In the genomic region with DNA sequence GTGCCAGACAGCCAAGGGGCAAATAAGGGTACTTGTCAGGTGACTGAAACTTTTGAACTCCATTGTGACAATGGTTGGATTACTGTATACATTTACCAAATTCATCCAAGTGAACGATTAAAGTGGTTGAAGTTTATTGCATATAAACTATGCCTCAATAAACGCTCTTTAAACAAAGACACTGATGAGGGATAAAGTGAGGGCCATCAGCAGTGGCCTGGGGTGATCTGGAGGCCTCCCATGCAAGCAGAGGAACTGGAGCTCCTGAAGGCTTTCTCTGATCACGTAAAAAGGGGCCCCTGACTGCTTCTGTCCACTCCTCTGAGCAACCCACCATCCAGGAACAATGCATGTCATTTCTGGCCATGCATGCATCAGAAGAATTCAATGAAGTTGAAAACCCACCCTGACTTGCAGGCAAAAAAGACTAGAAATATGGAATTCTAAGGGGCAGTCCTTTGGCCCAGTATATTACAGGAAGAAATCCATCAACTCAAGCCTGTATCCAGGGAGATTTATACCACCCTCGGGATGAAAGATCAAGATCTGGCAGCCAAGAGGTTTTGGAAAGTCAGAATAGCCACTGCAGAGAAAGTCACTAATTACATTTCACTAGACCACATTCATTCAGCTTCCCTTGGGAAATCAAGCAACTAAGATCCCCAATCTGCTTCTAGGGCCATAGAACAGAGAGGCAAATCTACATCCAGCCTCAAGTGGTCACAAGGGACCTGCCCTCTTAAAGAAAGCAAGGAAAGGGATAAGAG, we compare ENCODE assay signal across 25 cellular contexts. TPM values are rescaled to one million over a fixed set of nuclear protein-coding genes. Genes with fewer than 3 reads are reported as not detected.
"Had no signal": no experiment of that assay in that cellular context is flagged by ENCODE, and none has a peak within 500 bp of the region (broad histone marks: within the 10 kb centered on the region; RNA-seq: fewer than 3 reads in every experiment).

No MANE protein-coding gene starts in this region.

- DNase-seq: activated B cell treated with CpG ODN at 0.5 μM for 24 hours; activated CD4-positive, alpha-beta T cell treated with anti-CD3 and anti-CD28 coated beads for 4 hours; activated CD8-positive, alpha-beta T cell treated with anti-CD3 and anti-CD28 coated beads for 36 hours; activated naive CD4-positive, alpha-beta T cell treated with Interleukin-2 at 50 U/mL for 16 hours; activated T-cell treated with anti-CD3 and anti-CD28 coated beads, Interleukin-2, amount 50 U/mL, for 1 hour; anterior cingulate cortex; caudate nucleus; dorsolateral prefrontal cortex; foreskin keratinocyte; glutamatergic neuron; hippocampal formation; left cardiac atrium; midbrain; stimulated activated CD4-positive, alpha-beta T cell treated with anti-CD3 and anti-CD28 coated beads, Interleukin-12 subunit alpha, Interleukin-12 subunit beta, amount 100 ng/mL, for 4 hours; stimulated activated CD4-positive, alpha-beta T cell treated with anti-CD3 and anti-CD28 coated beads, Interleukin-2, amount 100 ng/mL, for 24 hours; stimulated activated naive CD4-positive, alpha-beta T cell treated with Interleukin-2 at 50 U/mL for 16 hours; substantia nigra; tibial artery had no signal

RNA-seq across cellular contexts. Expression of a gene that starts 49.3 kb away (rescaled TPM):
- total RNA-seq: activated B cell treated with CpG ODN at 0.5 μM for 24 hours; activated CD8-positive, alpha-beta T cell treated with anti-CD3 and anti-CD28 coated beads for 36 hours; activated T-helper 17 cell treated with anti-CD3 and anti-CD28 coated beads, Interleukin-2, amount 50 U/mL, for 72 hours; foreskin keratinocyte; left cardiac atrium; lung microvascular endothelial cell; myocyte; neural crest cell; osteoblast; progenitor cell of endocrine pancreas; right atrium auricular region had no signal
